In the genomic region with DNA sequence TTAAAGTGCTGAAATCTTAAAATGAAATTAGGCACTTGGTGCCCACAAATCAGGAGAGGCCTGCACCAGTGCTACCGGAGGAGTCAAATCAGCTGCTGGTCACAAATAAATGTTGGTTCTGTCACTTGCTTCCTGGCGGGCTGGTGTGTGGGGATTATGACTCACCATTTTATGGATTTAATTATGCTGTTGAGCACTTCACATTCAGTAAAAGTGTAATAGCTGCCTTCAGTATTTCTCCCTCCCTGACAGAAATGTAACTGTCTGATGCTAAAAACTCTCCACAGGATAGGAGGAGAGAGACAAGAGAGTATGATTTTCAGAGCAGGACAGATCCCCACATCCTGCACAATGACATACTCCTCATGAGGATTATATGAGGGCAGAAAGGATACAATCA, we compare ENCODE assay signal across 8 cellular contexts.
DNase-seq lines count a peak whose midpoint lies in the region; ATAC-seq, FAIRE-seq and TF ChIP-seq lines count a peak whose summit lies in the region.
"Had no signal": no experiment of that assay in that cellular context is flagged by ENCODE, and none has a peak within 500 bp of the region (broad histone marks: within the 10 kb centered on the region; RNA-seq: fewer than 3 reads in every experiment).

No MANE protein-coding gene starts in this region.

- no peak overlapping the region for H3K4me3 Mint-ChIP-seq in astrocyte (ENCODE audit: unreplicated experiment)
- no peak overlapping the region for H3K4me3 Mint-ChIP-seq in activated T-cell treated with anti-CD3 and anti-CD28 coated beads, Interleukin-2, amount 50 U/mL, for 4 hours

- H3K4me2 ChIP-seq in GM23248 (ENCODE audit: unreplicated experiment) (peak overlapping the region; percentile 9), astrocyte (ENCODE audit: low read length) (peak overlapping the region; percentile 26)

- TF ChIP-seq CTCF in astrocyte (IDR thresholded peaks at IDR 0.05; ENCODE audit: insufficient read depth, low read depth, low read length) (no peak), pancreas (IDR thresholded peaks at IDR 0.05) (no peak)

- no peaks in the 10 kb centered on the region for H3K9me2 ChIP-seq in GM23248 (ENCODE audit: insufficient read depth)

- in situ Hi-C loops in GM23248 (cut with MboI) = no loop called here

- intact Hi-C loops in pancreas (cut with DNase I) = no loop called here

- no peak overlapping the region for H3K4me3 ChIP-seq in GM23248
- no peak overlapping the region for H3K4me3 ChIP-seq in astrocyte (ENCODE audit: insufficient read depth, low read depth, low read length)
- H3K4me3 ChIP-seq in pancreas = no peak overlapping the region

- peaks cover 14% of the 10 kb centered on the region; the same call in 1 of the 2 replicates for H3F3A ChIP-seq in GM23248 (ENCODE audit: insufficient read depth)

- H2AFZ ChIP-seq in GM23248 = no peak overlapping the region
- no peak overlapping the region for H2AFZ ChIP-seq in astrocyte (ENCODE audit: low read depth, low read length)

- H3K36me3 Mint-ChIP-seq in astrocyte (ENCODE audit: low read depth, unreplicated experiment) = no peaks in the 10 kb centered on the region
- H3K36me3 Mint-ChIP-seq in activated T-cell treated with anti-CD3 and anti-CD28 coated beads, Interleukin-2, amount 50 U/mL, for 4 hours (ENCODE audit: insufficient read depth) = peaks cover 6% of the 10 kb centered on the region

- H3K79me2 ChIP-seq in GM23248 (ENCODE audit: insufficient read depth) = peaks cover 24% of the 10 kb centered on the region
- peaks cover 4% of the 10 kb centered on the region for H3K79me2 ChIP-seq in astrocyte (ENCODE audit: insufficient read depth, low read length)

- H3K27ac Mint-ChIP-seq in astrocyte (ENCODE audit: unreplicated experiment) = no peak overlapping the region

- peaks cover 11% of the 10 kb centered on the region for H3K4me1 ChIP-seq in GM23248 (ENCODE audit: insufficient read depth)
- H3K4me1 ChIP-seq in astrocyte (ENCODE audit: insufficient read depth, low read length) = peaks cover 10% of the 10 kb centered on the region
- peaks cover 5 to 15% (median 12%) of the 10 kb centered on the region in 3 donors for H3K4me1 ChIP-seq in pancreas

- DNase-seq in GM23248 = peak; percentile 74
- peak; percentile 77 for DNase-seq in NCI-H1105 treated with DMSO at 0.1 percent for 48 hours (lab: John Stamatoyannopoulos, UW)
- DNase-seq in astrocyte (ENCODE audit: low read depth) = peak; percentile 36
- no peak for DNase-seq in pancreas
- DNase-seq in substantia nigra (lab: John Stamatoyannopoulos, UW) = no peak
- DNase-seq in activated T-cell treated with anti-CD3 and anti-CD28 coated beads, Interleukin-2, amount 50 U/mL, for 4 hours = no peak

- H3K9me3 ChIP-seq in GM23248 (ENCODE audit: low read depth) (no peaks in the 10 kb centered on the region), astrocyte (ENCODE audit: insufficient read depth, low read depth, low read length) (no peaks in the 10 kb centered on the region), pancreas (no peaks in the 10 kb centered on the region)
- H3K9me3 ChIP-seq: neutrophil had no signal

- peak in 3 of 4 donors; percentile 48 to 76 (median 54) for ATAC-seq in pancreas
- ATAC-seq in HG03460 (IDR thresholded peaks at IDR 0.05; ENCODE audit: unreplicated experiment) = no peak
- ATAC-seq in activated T-cell treated with anti-CD3 and anti-CD28 coated beads, Interleukin-2, amount 50 U/mL, for 4 hours = no peak

- no peak overlapping the region for H3K9ac ChIP-seq in GM23248
- H3K9ac ChIP-seq in astrocyte (ENCODE audit: low read length) = no peak overlapping the region

- H3K27me3 ChIP-seq in GM23248 (replicated peaks; ENCODE audit: insufficient read depth) (no peaks in the 10 kb centered on the region), astrocyte (ENCODE audit: insufficient read depth, low read length) (no peaks in the 10 kb centered on the region), pancreas (no peaks in the 10 kb centered on the region)
- H3K27me3 ChIP-seq: neutrophil had no signal

- no peaks in the 10 kb centered on the region for H3K36me3 ChIP-seq in GM23248 (ENCODE audit: low read depth)
- no peaks in the 10 kb centered on the region for H3K36me3 ChIP-seq in astrocyte (ENCODE audit: insufficient read depth, low read length)
- no peaks in the 10 kb centered on the region for H3K36me3 ChIP-seq in pancreas
- H3K36me3 ChIP-seq: neutrophil had no signal

- H3K27ac ChIP-seq in GM23248 (no peak overlapping the region), astrocyte (ENCODE audit: low read depth, low read length) (no peak overlapping the region), pancreas (no peak overlapping the region), substantia nigra (ENCODE audit: low read depth, low read length, poor library complexity, severe bottlenecking) (no peak overlapping the region)
- H3K27ac ChIP-seq: neutrophil had no signal

- no peaks in the 10 kb centered on the region; the same call in 1 of the 2 replicates for H4K20me1 ChIP-seq in GM23248 (ENCODE audit: insufficient read depth)
- peaks cover 45% of the 10 kb centered on the region for H4K20me1 ChIP-seq in astrocyte (ENCODE audit: insufficient read depth, low read length)

- 8 to 10% methylated on average over 2 of the region's 2 CpGs for WGBS in GM23248 (ENCODE audit: low coverage in 1 of 2, low lambda C conversion rate in 2 of 2, missing lambda C conversion rate in 2 of 2), 2 experiments
- WGBS in pancreas, 2 donors = 67 to 85% methylated on average over 2 of the region's 2 CpGs

- no peaks in the 10 kb centered on the region for H3K9me3 Mint-ChIP-seq in astrocyte (ENCODE audit: unreplicated experiment)
- H3K9me3 Mint-ChIP-seq in activated T-cell treated with anti-CD3 and anti-CD28 coated beads, Interleukin-2, amount 50 U/mL, for 4 hours = no peaks in the 10 kb centered on the region

- H3K27me3 Mint-ChIP-seq in astrocyte (ENCODE audit: low read depth, unreplicated experiment) = no peaks in the 10 kb centered on the region
- no peaks in the 10 kb centered on the region for H3K27me3 Mint-ChIP-seq in activated T-cell treated with anti-CD3 and anti-CD28 coated beads, Interleukin-2, amount 50 U/mL, for 4 hours (ENCODE audit: low read depth)

- H3K4me1 Mint-ChIP-seq in astrocyte (ENCODE audit: low read depth, unreplicated experiment) = peaks cover 6% of the 10 kb centered on the region
- H3K4me1 Mint-ChIP-seq in activated T-cell treated with anti-CD3 and anti-CD28 coated beads, Interleukin-2, amount 50 U/mL, for 4 hours (ENCODE audit: low read depth) = peaks cover 27% of the 10 kb centered on the region

- FAIRE-seq in astrocyte (lab: Jason Lieb, UNC) = peak; percentile 63
- no peak for FAIRE-seq in pancreas (lab: Jason Lieb, UNC)

Comparison
In these comparisons a context has a peak if more than half of its experiments do, and no peak if none do; other contexts are left out.
1. DNase-seq: peak in GM23248 (single experiment), NCI-H1105 treated with DMSO at 0.1 percent for 48 hours (single experiment) and astrocyte (single experiment); none in pancreas (0 of 6), substantia nigra (0 of 49) and activated T-cell treated with anti-CD3 and anti-CD28 coated beads, Interleukin-2, amount 50 U/mL, for 4 hours (single experiment).
2. ATAC-seq: peak in pancreas (3 of 4); none in HG03460 (single experiment) and activated T-cell treated with anti-CD3 and anti-CD28 coated beads, Interleukin-2, amount 50 U/mL, for 4 hours (0 of 2).